1 cellular context compared by ENCODE assay signal in the genomic region with DNA sequence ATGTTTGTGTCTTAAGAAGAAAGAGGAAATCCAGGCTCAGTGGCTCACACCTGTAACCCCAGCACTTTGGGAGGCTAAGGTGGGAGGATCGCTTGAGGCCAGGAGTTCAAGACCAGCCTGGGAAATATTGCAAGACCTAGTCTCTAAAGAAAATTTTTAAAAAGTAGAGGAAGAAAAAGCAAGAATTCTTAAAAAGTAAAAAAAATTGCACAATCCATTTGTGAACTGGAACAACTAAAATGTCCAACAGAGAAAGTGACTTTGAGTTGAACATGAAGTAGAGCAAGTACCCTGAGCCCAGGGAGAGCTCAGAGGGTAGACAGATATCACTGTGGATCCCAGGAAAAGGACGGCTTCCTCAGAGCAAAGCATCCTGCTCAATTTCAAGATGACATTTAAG.
TF ChIP-seq lines count a peak whose summit lies in the region.

No MANE protein-coding gene starts in this region.

TF ChIP-seq in SK-N-SH, 30 proteins besides CTCF, POLR2A, EP300 and RAD21 (continued from another document):
- TF ChIP-seq REST (IDR thresholded peaks at IDR 0.05; ENCODE audit: low read depth, low read length) (no peak), EZH2phosphoT487 (IDR thresholded peaks at IDR 0.05; ENCODE audit: borderline replicate concordance, low read depth) (no peak), POLR2AphosphoS5 (IDR thresholded peaks at IDR 0.05; ENCODE audit: low read depth, low read length) (no peak)
